In the genomic region with DNA sequence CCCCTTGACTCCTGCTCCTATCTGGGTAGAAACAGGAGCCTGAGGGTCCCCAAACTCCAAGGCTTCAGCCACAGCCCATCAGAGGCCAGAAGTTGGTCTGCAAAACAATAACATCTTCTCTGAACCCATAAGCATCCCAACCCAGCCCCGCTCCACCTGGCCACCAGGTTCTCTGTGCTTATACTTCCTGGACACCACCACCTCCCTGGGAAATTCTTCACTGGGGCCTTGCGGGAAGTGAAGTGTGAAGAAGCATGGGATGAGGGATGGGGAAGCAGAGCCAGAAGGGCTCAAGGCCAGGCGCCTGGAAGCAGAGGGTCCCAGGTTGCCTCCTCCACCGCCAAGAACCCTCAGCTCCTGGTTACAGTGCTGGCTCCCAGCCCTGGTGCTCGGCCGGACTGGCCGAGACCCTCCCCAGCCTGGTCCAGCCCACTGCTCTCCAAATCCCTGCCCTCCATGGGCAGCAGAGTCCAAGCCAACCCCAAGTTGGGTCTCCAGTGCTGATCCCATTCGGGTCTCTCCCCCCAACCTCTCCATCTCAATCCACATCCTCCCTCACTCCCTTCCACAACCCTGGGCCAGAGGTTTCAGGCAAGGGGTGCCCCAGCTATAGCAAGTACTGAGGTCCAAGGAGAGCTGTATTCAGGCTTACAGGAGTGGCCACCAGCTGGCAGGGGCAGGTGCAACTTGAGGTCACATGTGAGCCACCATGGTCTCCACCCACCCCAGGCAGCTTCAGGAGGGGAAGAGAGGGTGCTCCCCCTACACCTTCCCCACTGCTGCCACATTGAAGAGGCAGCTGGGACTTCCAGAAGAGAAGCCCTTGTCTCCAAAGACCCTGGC, we compare ENCODE assay signal across 13 cellular contexts.
DNase-seq lines count a peak whose midpoint lies in the region; ATAC-seq and TF ChIP-seq lines count a peak whose summit lies in the region.
"Had no signal": no experiment of that assay in that cellular context is flagged by ENCODE, and none has a peak within 500 bp of the region (broad histone marks: within the 10 kb centered on the region; RNA-seq: fewer than 3 reads in every experiment).

No MANE protein-coding gene starts in this region.

- no peak overlapping the region for H3K9ac ChIP-seq in trophoblast cell (ENCODE audit: low read length)

- H4K91ac ChIP-seq in trophoblast cell (ENCODE audit: low read depth, low read length) = no peak overlapping the region

- no peak overlapping the region for H3K4ac ChIP-seq in trophoblast cell (ENCODE audit: low read depth, low read length)

- ATAC-seq in left ventricle myocardium superior = peak; percentile 19
- ATAC-seq in psoas muscle = peak in 3 of 4 donors; percentile 18 to 43 (median 24)

- H4K12ac ChIP-seq in trophoblast cell (ENCODE audit: low read depth, low read length) = no peak overlapping the region

- no peak overlapping the region for H2BK12ac ChIP-seq in trophoblast cell (ENCODE audit: low read length)

- no peak overlapping the region for H3K14ac ChIP-seq in trophoblast cell (ENCODE audit: low read length)

- H3K4me1 ChIP-seq in psoas muscle (peaks cover 65% of the 10 kb centered on the region), trophoblast cell (ENCODE audit: control insufficient read depth in 1 of 2, insufficient read depth in 2 of 2, low read length in 2 of 2) (peaks cover 14% of the 10 kb centered on the region in 2 experiments)

- H3K36me3 ChIP-seq in psoas muscle (ENCODE audit: insufficient read depth in 1 of 2, low read depth in 1 of 2) (no peaks in the 10 kb centered on the region), trophoblast cell (ENCODE audit: control insufficient read depth in 1 of 2, insufficient read depth in 2 of 2, low read length in 2 of 2) (no peaks in the 10 kb centered on the region)
- H3K36me3 ChIP-seq: WERI-Rb-1 had no signal

- H3K79me1 ChIP-seq in trophoblast cell (ENCODE audit: low read length) = peaks cover 2% of the 10 kb centered on the region

- H3K4me2 ChIP-seq in trophoblast cell (ENCODE audit: low read length) = no peak overlapping the region

- no peak overlapping the region for H2BK120ac ChIP-seq in trophoblast cell (ENCODE audit: insufficient read depth, low read length, poor library complexity)

- WGBS in psoas muscle, 3 donors = 50 to 57% (median 55%) methylated on average over 5 to 8 of the region's 8 CpGs
- no CpG with 5 or more reads among the region's 8 CpGs for WGBS in trophoblast cell (ENCODE audit: extremely low coverage, insufficient coverage, insufficient read length)

- H3K9me3 ChIP-seq in psoas muscle (no peaks in the 10 kb centered on the region), trophoblast cell (ENCODE audit: insufficient read depth, low read depth, low read length) (no peaks in the 10 kb centered on the region)

- no peak for DNase-seq in AG04449 (ENCODE audit: low read depth, low spot score)
- DNase-seq in RPMI8226 = peak; percentile 18
- no peak for DNase-seq in left ventricle myocardium superior
- DNase-seq in psoas muscle = peak in 1 of 2 donors; percentile 16
- DNase-seq in NCI-H2227 treated with DMSO at 0.1 percent for 48 hours (lab: John Stamatoyannopoulos, UW) = no peak
- DNase-seq in stimulated activated naive CD4-positive, alpha-beta T cell treated with Interleukin-2 at 50 U/mL for 16 hours (lab: John Stamatoyannopoulos, UW) = no peak
- no peak for DNase-seq in COR-L47 (lab: John Stamatoyannopoulos, UW)
- DNase-seq in trophoblast cell = no peak
- DNase-seq: erythroblast; NCI-H146; stimulated activated CD4-positive, alpha-beta T cell treated with anti-CD3 and anti-CD28 coated beads, Interleukin-2, amount 100 ng/mL, for 48 hours; WERI-Rb-1 had no signal

- H3K23ac ChIP-seq in trophoblast cell (ENCODE audit: low read length) = no peak overlapping the region

- POLR2A ChIA-PET in AG04449 (lab: Yijun Ruan, JAX) = interaction anchor here (1.0 to 4.0 kb wide), 6 partner anchors 8 to 22 kb away, joined by 3 to 36 read pairs (median 8); no protein-coding TSS in a partner anchor

- intact Hi-C loops in left ventricle myocardium superior (cut with micrococcal nuclease) (no loop called here), psoas muscle (cut with DNase I) (loop anchor here in 1 of 2 donors (5.0 kb wide), 1 partner anchor 45 kb away; no protein-coding TSS in a partner anchor)

- CTCF ChIA-PET in AG04449 (lab: Yijun Ruan, JAX) = interaction anchor here (0.7 to 3.4 kb wide), 5 partner anchors 28 to 55 kb away, joined by 3 to 15 read pairs (median 4); no protein-coding TSS in a partner anchor

- H2AK5ac ChIP-seq in trophoblast cell (ENCODE audit: low read length) = no peak overlapping the region

- H3K4me3 ChIP-seq in AG04449 (ENCODE audit: low read depth, low read length) = peak overlapping the region; percentile 89
- peak overlapping the region; percentile 75 for H3K4me3 ChIP-seq in psoas muscle
- H3K4me3 ChIP-seq in trophoblast cell (ENCODE audit: low read depth, low read length) = no peak overlapping the region

- no peak overlapping the region for H2AFZ ChIP-seq in trophoblast cell (ENCODE audit: insufficient read depth, low read length, poor library complexity)

- H3K27me3 ChIP-seq in psoas muscle (ENCODE audit: insufficient read depth in 3 of 3, low read length in 2 of 3) = no peaks in the 10 kb centered on the region
- no peaks in the 10 kb centered on the region for H3K27me3 ChIP-seq in trophoblast cell (ENCODE audit: insufficient read depth, low read length)

- H3K79me2 ChIP-seq in trophoblast cell (ENCODE audit: control insufficient read depth, insufficient read depth, low read length, poor library complexity) = no peaks in the 10 kb centered on the region

- H3K27ac ChIP-seq in psoas muscle (peak overlapping the region; percentile 87), trophoblast cell (ENCODE audit: low read depth, low read length) (no peak overlapping the region)
- H3K27ac ChIP-seq: HL-60, WERI-Rb-1 had no signal

- no peak overlapping the region for H3K18ac ChIP-seq in trophoblast cell (ENCODE audit: low read length)

- no peak overlapping the region for H4K8ac ChIP-seq in trophoblast cell (ENCODE audit: low read depth, low read length)

- TF ChIP-seq CTCF in AG04449 (IDR thresholded peaks at IDR 0.05; ENCODE audit: insufficient read depth, low read length, missing control alignments) (no peak), psoas muscle (IDR thresholded peaks at IDR 0.05) (no peak)

- no peak overlapping the region for H2BK5ac ChIP-seq in trophoblast cell (ENCODE audit: low read depth, low read length, poor library complexity)
